ENCODE assay signal across 1 cellular context in genomic region chr5:177378884-177379883, GRCh38.
TF ChIP-seq lines count a peak whose summit lies in the region.

No MANE protein-coding gene starts in this region.

TF ChIP-seq in GM23338, 12 proteins besides CTCF, POLR2A, EP300 and RAD21 (continued from another document):
- TF ChIP-seq ZNF462 (CRISPR knock-in tag; IDR thresholded peaks at IDR 0.05), result no peak
- TF ChIP-seq NANOG (IDR thresholded peaks at IDR 0.05; ENCODE audit: borderline replicate concordance), result no peak
- TF ChIP-seq CREB1 (CRISPR knock-in tag; IDR thresholded peaks at IDR 0.05; ENCODE audit: low read depth), result no peak
- TF ChIP-seq STAT1 (IDR thresholded peaks at IDR 0.05; ENCODE audit: unreplicated experiment), result no peak
- TF ChIP-seq REST (IDR thresholded peaks at IDR 0.05; ENCODE audit: unreplicated experiment), result no peak
TF ChIP-seq in GM23338: peak in this region for 0.
